In genomic region chr12:119712721-119713120, GRCh38 we compare ENCODE assay signal across 2 cellular contexts.
TF ChIP-seq lines count a peak whose summit lies in the region.

No MANE protein-coding gene starts in this region.

TF ChIP-seq in IMR-90, 13 proteins besides CTCF, POLR2A, EP300 and RAD21:
- TF ChIP-seq NFE2L2 (IDR thresholded peaks at IDR 0.05; ENCODE audit: low read depth, low read length) = 0 out of 2 replicates have a peak, but pooled peaks have one; percentile 2
- TF ChIP-seq MAFK (IDR thresholded peaks at IDR 0.05; ENCODE audit: low read depth, low read length) = peak; percentile 87
- TF ChIP-seq RFX5 (IDR thresholded peaks at IDR 0.05; ENCODE audit: low read depth, low read length) = no peak

TF ChIP-seq in K562, 482 proteins besides CTCF, POLR2A, EP300 and RAD21:
- TF ChIP-seq TFAP4 (CRISPR knock-in tag; IDR thresholded peaks at IDR 0.05; ENCODE audit: borderline replicate concordance) (no peak), PTBP1 (IDR thresholded peaks at IDR 0.05; ENCODE audit: low read depth, low read length) (no peak), CBFB (CRISPR knock-in tag; IDR thresholded peaks at IDR 0.05) (no peak), PCBP2 (IDR thresholded peaks at IDR 0.05; ENCODE audit: low read depth, low read length, poor library complexity, severe bottlenecking) (no peak), NR2F6 (CRISPR knock-in tag; IDR thresholded peaks at IDR 0.05) (no peak), SAFB (IDR thresholded peaks at IDR 0.05; ENCODE audit: borderline replicate concordance, low read depth, low read length) (no peak), PHF8 (IDR thresholded peaks at IDR 0.05; ENCODE audit: borderline replicate concordance, low read length) (no peak), THRAP3 (IDR thresholded peaks at IDR 0.05; ENCODE audit: borderline replicate concordance) (no peak), POLR2G (IDR thresholded peaks at IDR 0.05; ENCODE audit: low read depth, low read length) (no peak), MAFF (IDR thresholded peaks at IDR 0.05; ENCODE audit: low read length) (peak; percentile 72), C11orf30 (IDR thresholded peaks at IDR 0.05; ENCODE audit: low read depth) (peak; percentile 79), ZEB2 (IDR thresholded peaks at IDR 0.05) (no peak), MAFG (tag; conservative IDR thresholded peaks at IDR 0.05) (peak; percentile 74), TOE1 (IDR thresholded peaks at IDR 0.05; ENCODE audit: borderline replicate concordance) (no peak), TOE1 (CRISPR knock-in tag; IDR thresholded peaks at IDR 0.05; ENCODE audit: borderline replicate concordance, low read depth) (no peak), PTTG1 (tag; IDR thresholded peaks at IDR 0.05; ENCODE audit: low read depth) (no peak), ADNP (tag; IDR thresholded peaks at IDR 0.05) (no peak), SETDB1 (IDR thresholded peaks at IDR 0.05; ENCODE audit: low read length) (no peak), ZNF589 (CRISPR knock-in tag; IDR thresholded peaks at IDR 0.05; ENCODE audit: low read depth) (no peak), ZNF316 (IDR thresholded peaks at IDR 0.05) (peak; percentile 88), CHD4 (IDR thresholded peaks at IDR 0.05; ENCODE audit: insufficient read depth, insufficient replicate concordance, low read depth, low read length, poor library complexity, severe bottlenecking) (no peak), TFE3 (CRISPR knock-in tag; IDR thresholded peaks at IDR 0.05) (no peak), ZHX1 (conservative IDR thresholded peaks at IDR 0.05; ENCODE audit: low read length) (no peak), BRD9 (IDR thresholded peaks at IDR 0.05; ENCODE audit: low read depth, partially characterized antibody) (no peak), TFAM (CRISPR knock-in tag; conservative IDR thresholded peaks at IDR 0.05) (no peak), MAFK (IDR thresholded peaks at IDR 0.05; ENCODE audit: low read length) (peak; percentile 71), JUND (IDR thresholded peaks at IDR 0.05; ENCODE audit: borderline replicate concordance, low read depth, low read length) (no peak), JUND (tag; IDR thresholded peaks at IDR 0.05; ENCODE audit: borderline replicate concordance, low read depth, low read length) (no peak), ZNF174 (CRISPR knock-in tag; IDR thresholded peaks at IDR 0.05) (no peak), ZNF583 (CRISPR knock-in tag; IDR thresholded peaks at IDR 0.05) (no peak), ZNF668 (CRISPR knock-in tag; IDR thresholded peaks at IDR 0.05) (no peak), MAZ (CRISPR knock-in tag; conservative IDR thresholded peaks at IDR 0.05 in 1 of 2, IDR thresholded peaks at IDR 0.05 in 1 of 2) (no peak), KLF10 (CRISPR knock-in tag; IDR thresholded peaks at IDR 0.05) (no peak)
